8 cellular contexts compared by ENCODE assay signal in genomic region chr13:46288570-46289259, GRCh38.
DNase-seq lines count a peak whose midpoint lies in the region; ATAC-seq and TF ChIP-seq lines count a peak whose summit lies in the region.

No MANE protein-coding gene starts in this region.

- H3K4me3 Mint-ChIP-seq in activated CD4-positive, alpha-beta T cell treated with anti-CD3 and anti-CD28 coated beads for 36 hours = no peak overlapping the region
- H3K4me3 Mint-ChIP-seq in HFFc6 = no peak overlapping the region

- H3K4me3 ChIP-seq in astrocyte of the spinal cord (ENCODE audit: low read depth, low read length) = no peak overlapping the region

- no peaks in the 10 kb centered on the region for H3K36me3 Mint-ChIP-seq in activated CD4-positive, alpha-beta T cell treated with anti-CD3 and anti-CD28 coated beads for 36 hours (ENCODE audit: low read depth)
- no peaks in the 10 kb centered on the region for H3K36me3 Mint-ChIP-seq in HFFc6 (ENCODE audit: low read depth)

- TF ChIP-seq CTCF in HFFc6 (IDR thresholded peaks at IDR 0.05) (peak; percentile 83), astrocyte of the spinal cord (IDR thresholded peaks at IDR 0.05; ENCODE audit: low read depth, low read length) (peak; percentile 78)

- no peak overlapping the region for H3K27ac Mint-ChIP-seq in activated CD4-positive, alpha-beta T cell treated with anti-CD3 and anti-CD28 coated beads for 36 hours
- no peak overlapping the region for H3K27ac Mint-ChIP-seq in HFFc6

- in situ Hi-C loops in astrocyte of the spinal cord (cut with HindIII; ENCODE audit: low sequenced_read_pairs) = no loop called here

- H3K27me3 Mint-ChIP-seq in activated CD4-positive, alpha-beta T cell treated with anti-CD3 and anti-CD28 coated beads for 36 hours = no peaks in the 10 kb centered on the region
- H3K27me3 Mint-ChIP-seq in HFFc6 (ENCODE audit: insufficient read depth) = no peaks in the 10 kb centered on the region; the same call in 1 of the 2 replicates

- peaks cover 27% of the 10 kb centered on the region for H3K4me1 Mint-ChIP-seq in activated CD4-positive, alpha-beta T cell treated with anti-CD3 and anti-CD28 coated beads for 36 hours
- H3K4me1 Mint-ChIP-seq in HFFc6 (ENCODE audit: low read depth) = no peaks in the 10 kb centered on the region

- peak; percentile 82 for ATAC-seq in activated CD4-positive, alpha-beta T cell treated with anti-CD3 and anti-CD28 coated beads for 36 hours
- peak; percentile 79 for ATAC-seq in left lobe of liver
- no peak for ATAC-seq in HG02763 (IDR thresholded peaks at IDR 0.05; ENCODE audit: unreplicated experiment)
- ATAC-seq in GM19397 (IDR thresholded peaks at IDR 0.05; ENCODE audit: unreplicated experiment) = no peak

- no peaks in the 10 kb centered on the region for H3K9me3 Mint-ChIP-seq in activated CD4-positive, alpha-beta T cell treated with anti-CD3 and anti-CD28 coated beads for 36 hours (ENCODE audit: low read depth)
- no peaks in the 10 kb centered on the region; the same call in 1 of the 2 replicates for H3K9me3 Mint-ChIP-seq in HFFc6

- POLR2A ChIA-PET in activated CD4-positive, alpha-beta T cell treated with anti-CD3 and anti-CD28 coated beads for 36 hours (lab: Charles Lee) = interaction anchor here (0.7 kb wide), 1 partner anchor 313 kb away, joined by 3 read pairs; no protein-coding TSS in a partner anchor

- intact Hi-C loops in activated CD4-positive, alpha-beta T cell treated with anti-CD3 and anti-CD28 coated beads for 36 hours (cut with DNase I, micrococcal nuclease) = loop anchor here (1.0 to 10.0 kb wide), 4 partner anchors 33 to 664 kb away; partner anchors contain the start of gene ZC3H13 (in 1 of the 2)

- CTCF ChIA-PET in activated CD4-positive, alpha-beta T cell treated with anti-CD3 and anti-CD28 coated beads for 36 hours (lab: Charles Lee) = interaction anchor here (0.7 to 2.6 kb wide), 13 partner anchors 9 to 421 kb away, joined by 3 to 16 read pairs (median 4); no protein-coding TSS in a partner anchor

- DNase-seq in activated CD4-positive, alpha-beta T cell treated with anti-CD3 and anti-CD28 coated beads for 36 hours = no peak
- no peak for DNase-seq in activated CD4-positive, alpha-beta T cell treated with anti-CD3 and anti-CD28 coated beads for 1 hour
- DNase-seq in HFFc6 (peak; percentile 46), NCI-H345 treated with DMSO at 0.1 percent for 48 hours (lab: John Stamatoyannopoulos, UW; ENCODE audit: unreplicated experiment) (peak; percentile 27), astrocyte of the spinal cord (ENCODE audit: low read depth, low spot score) (peak; percentile 45), left lobe of liver (ENCODE audit: low spot score) (no peak)

Comparison
In these comparisons a context has a peak if more than half of its experiments do, and no peak if none do; other contexts are left out.
1. ATAC-seq: peak in activated CD4-positive, alpha-beta T cell treated with anti-CD3 and anti-CD28 coated beads for 36 hours (single experiment) and left lobe of liver (single experiment); none in HG02763 (single experiment) and GM19397 (single experiment).
2. DNase-seq: peak in HFFc6 (single experiment), NCI-H345 treated with DMSO at 0.1 percent for 48 hours (single experiment) and astrocyte of the spinal cord (single experiment); none in activated CD4-positive, alpha-beta T cell treated with anti-CD3 and anti-CD28 coated beads for 36 hours (single experiment), activated CD4-positive, alpha-beta T cell treated with anti-CD3 and anti-CD28 coated beads for 1 hour (single experiment) and left lobe of liver (single experiment).